22 cellular contexts compared by ENCODE assay signal in genomic region chr12:53185582-53186153, GRCh38. TPM values are rescaled to one million over a fixed set of nuclear protein-coding genes. Genes with fewer than 3 reads are reported as not detected.
DNase-seq lines count a peak whose midpoint lies in the region; ATAC-seq and TF ChIP-seq lines count a peak whose summit lies in the region.
"Had no signal": no experiment of that assay in that cellular context is flagged by ENCODE, and none has a peak within 500 bp of the region (broad histone marks: within the 10 kb centered on the region; RNA-seq: fewer than 3 reads in every experiment).

No MANE protein-coding gene starts in this region.

- peaks cover 23 to 77% of the 10 kb centered on the region in 2 experiments for H3K36me3 ChIP-seq in HEK293 (ENCODE audit: control insufficient read depth in 2 of 2, insufficient read depth in 1 of 2, low read length in 2 of 2)
- peaks cover 16% of the 10 kb centered on the region for H3K36me3 ChIP-seq in neural cell (ENCODE audit: insufficient read depth, low read length)

- TF ChIP-seq EP300 in neural cell (conservative IDR thresholded peaks at IDR 0.05; ENCODE audit: poor library complexity, severe bottlenecking): no peak

- DNase-seq in activated naive CD4-positive, alpha-beta T cell treated with anti-CD3 and anti-CD28 coated beads for 36 hours: no peak
- DNase-seq in activated naive CD4-positive, alpha-beta T cell treated with Interleukin-2 at 50 U/mL for 16 hours: no peak
- DNase-seq in chondrocyte (ENCODE audit: low spot score): no peak
- no peak for DNase-seq in ureter (ENCODE audit: low spot score)
- no peak for DNase-seq in dermis blood vessel endothelial cell
- DNase-seq: activated CD4-positive, alpha-beta T cell treated with anti-CD3 and anti-CD28 coated beads for 48 hours; activated effector memory CD4-positive, alpha-beta T cell treated with anti-CD3 and anti-CD28 coated beads, Interleukin-2, amount 50 U/mL, for 16 hours; Caco-2; KBM-7; NCI-H1417; NCI-H82; SK-N-SH; stimulated activated CD4-positive, alpha-beta T cell treated with anti-CD3 and anti-CD28 coated beads, Interleukin-2, amount 100 ng/mL, for 24 hours; substantia nigra had no signal

- H3K9me2 ChIP-seq in neural cell (ENCODE audit: insufficient read depth, low read length): no peaks in the 10 kb centered on the region
- H3K9me2 ChIP-seq: SK-N-SH had no signal

- no peaks in the 10 kb centered on the region for H3K27me3 ChIP-seq in neural cell (ENCODE audit: insufficient read depth, low read depth, low read length)

- H3K9me3 ChIP-seq in HEK293 (ENCODE audit: control insufficient read depth, insufficient read depth, low read depth, low read length) (no peaks in the 10 kb centered on the region), neural cell (ENCODE audit: low read length) (no peaks in the 10 kb centered on the region)
- H3K9me3 ChIP-seq: Caco-2, SK-N-SH had no signal

- H3K4me3 Mint-ChIP-seq in activated naive CD4-positive, alpha-beta T cell treated with anti-CD3 and anti-CD28 coated beads for 36 hours: no peak overlapping the region
- H3K4me3 Mint-ChIP-seq in chondrocyte (ENCODE audit: unreplicated experiment): no peak overlapping the region
- H3K4me3 Mint-ChIP-seq: GM23338 had no signal

- intact Hi-C loops in activated naive CD4-positive, alpha-beta T cell treated with anti-CD3 and anti-CD28 coated beads for 36 hours (cut with micrococcal nuclease): loop anchor here (10.0 kb wide), 1 partner anchor 489 kb away; the partner anchor contains the start of gene ATP5MC2

- no peaks in the 10 kb centered on the region for H4K20me1 ChIP-seq in neural cell (ENCODE audit: insufficient read depth)

- H3K9me3 Mint-ChIP-seq in activated naive CD4-positive, alpha-beta T cell treated with anti-CD3 and anti-CD28 coated beads for 36 hours: no peaks in the 10 kb centered on the region
- no peaks in the 10 kb centered on the region for H3K9me3 Mint-ChIP-seq in chondrocyte (ENCODE audit: low read depth)
- H3K9me3 Mint-ChIP-seq: GM23338 had no signal

- TF ChIP-seq RAD21 in neural cell (conservative IDR thresholded peaks at IDR 0.05): no peak

- no peaks in the 10 kb centered on the region for H3K27me3 Mint-ChIP-seq in activated naive CD4-positive, alpha-beta T cell treated with anti-CD3 and anti-CD28 coated beads for 36 hours (ENCODE audit: low read depth)
- no peaks in the 10 kb centered on the region for H3K27me3 Mint-ChIP-seq in chondrocyte (ENCODE audit: low read depth)

- no peaks in the 10 kb centered on the region for H3K4me1 ChIP-seq in HEK293 (ENCODE audit: control insufficient read depth, insufficient read depth, low read length)

- peaks cover 50% of the 10 kb centered on the region for H3K4me1 Mint-ChIP-seq in activated naive CD4-positive, alpha-beta T cell treated with anti-CD3 and anti-CD28 coated beads for 36 hours (ENCODE audit: low read depth)
- H3K4me1 Mint-ChIP-seq in chondrocyte (ENCODE audit: low read depth): peaks cover 32% of the 10 kb centered on the region

- no peak overlapping the region for H3K27ac ChIP-seq in HEK293 (ENCODE audit: extremely low read depth, low read depth, low read length)
- no peak overlapping the region for H3K27ac ChIP-seq in neural cell (ENCODE audit: low read length)
- H3K27ac ChIP-seq: HL-60 had no signal

- H3K9ac ChIP-seq in neural cell (ENCODE audit: low read length): no peak overlapping the region
- H3K9ac ChIP-seq: SK-N-SH had no signal

- H3K27ac Mint-ChIP-seq in activated naive CD4-positive, alpha-beta T cell treated with anti-CD3 and anti-CD28 coated beads for 36 hours: peak overlapping the region; percentile 50
- H3K27ac Mint-ChIP-seq in chondrocyte (ENCODE audit: unreplicated experiment): no peak overlapping the region
- H3K27ac Mint-ChIP-seq: GM23338 had no signal

- H3K36me3 Mint-ChIP-seq in activated naive CD4-positive, alpha-beta T cell treated with anti-CD3 and anti-CD28 coated beads for 36 hours (ENCODE audit: low read depth): peaks cover 41% of the 10 kb centered on the region
- H3K36me3 Mint-ChIP-seq in chondrocyte (ENCODE audit: low read depth): peaks cover 29% of the 10 kb centered on the region

- H3F3A ChIP-seq in neural cell (ENCODE audit: insufficient read depth, low read length, poor library complexity, severe bottlenecking): no peaks in the 10 kb centered on the region

- CTCF ChIA-PET in activated naive CD4-positive, alpha-beta T cell treated with anti-CD3 and anti-CD28 coated beads for 36 hours (lab: Charles Lee): interaction anchor here (0.7 to 3.2 kb wide), 8 partner anchors 9 to 135 kb away, joined by 3 to 13 read pairs (median 4); no protein-coding TSS in a partner anchor
- CTCF ChIA-PET in HEK293 (lab: Yijun Ruan, JAX): interaction anchor here (0.6 to 1.4 kb wide), 9 partner anchors 9 to 1775 kb away, joined by 3 to 5 read pairs (median 3); partner anchors contain the start of gene ESPL1

- H3K4me3 ChIP-seq in HEK293 (ENCODE audit: low read depth, low read length) (no peak overlapping the region), neural cell (ENCODE audit: low read length) (peak overlapping the region; percentile 93)
- H3K4me3 ChIP-seq: GM23338, lung had no signal

- ATAC-seq in HG02798 (IDR thresholded peaks at IDR 0.05; ENCODE audit: poor library complexity, unreplicated experiment): no peak
- ATAC-seq: esophagus mucosa, GM23338 had no signal

- TF ChIP-seq CTCF in HEK293 (tag by site-specific recombination; IDR thresholded peaks at IDR 0.05): peak; percentile 36
- peak; percentile 31 for TF ChIP-seq CTCF in chondrocyte (IDR thresholded peaks at IDR 0.05)
- no peak for TF ChIP-seq CTCF in neural cell (IDR thresholded peaks at IDR 0.05; ENCODE audit: poor library complexity, severe bottlenecking)

- POLR2A ChIA-PET in HEK293 (lab: Yijun Ruan, JAX): interaction anchor here (0.8 kb wide), 1 partner anchor 10 kb away, joined by 3 read pairs; no protein-coding TSS in a partner anchor

- peaks cover 33% of the 10 kb centered on the region for H3K79me2 ChIP-seq in neural cell (replicated peaks; ENCODE audit: insufficient read depth, low read length)

- H3K4me2 ChIP-seq in neural cell (ENCODE audit: low read length): no peak overlapping the region
- H3K4me2 ChIP-seq: GM23338, SK-N-SH had no signal

- H2AFZ ChIP-seq in neural cell (ENCODE audit: low read depth, low read length): no peak overlapping the region
- H2AFZ ChIP-seq: GM23338 had no signal

TF ChIP-seq in HEK293, 187 proteins besides CTCF, POLR2A, EP300 and RAD21:
- TF ChIP-seq ZNF121 (tag by site-specific recombination; IDR thresholded peaks at IDR 0.05): no peak

TF ChIP-seq in neural cell, 6 proteins besides CTCF, POLR2A, EP300 and RAD21:
- no peak for TF ChIP-seq EZH2 (IDR thresholded peaks at IDR 0.05; ENCODE audit: borderline replicate concordance, insufficient read depth, low read length, poor library complexity, severe bottlenecking)
- no peak for TF ChIP-seq REST (IDR thresholded peaks at IDR 0.05; ENCODE audit: borderline replicate concordance)
- no peak for TF ChIP-seq POLR2AphosphoS5 (IDR thresholded peaks at IDR 0.05)
- TF ChIP-seq SMC3 (conservative IDR thresholded peaks at IDR 0.05; ENCODE audit: poor library complexity): no peak
- no peak for TF ChIP-seq TAF1 (IDR thresholded peaks at IDR 0.05; ENCODE audit: low read depth)
- no peak for TF ChIP-seq MXI1 (conservative IDR thresholded peaks at IDR 0.05; ENCODE audit: poor library complexity, severe bottlenecking)

RNA-seq across cellular contexts. Expression of gene CSAD, which starts 4.9 kb away (rescaled TPM):
- total RNA-seq in activated naive CD4-positive, alpha-beta T cell treated with anti-CD3 and anti-CD28 coated beads for 36 hours: 10 to 100 TPM; 31.5 to 32.3 TPM
- total RNA-seq in chondrocyte (24.3 to 34.6 TPM (median 27.1 TPM) in 3 replicates), ureter (65.7 TPM), dermis blood vessel endothelial cell (2.9 and 6.5 TPM in 2 replicates)
- polyA plus RNA-seq in neural cell: 41.9 and 51.6 TPM in 2 replicates
- polyA minus RNA-seq in neural cell: 9.5 and 15.3 TPM in 2 replicates

RNA-seq across cellular contexts. Expression of gene ZNF740, which starts 5.1 kb away (rescaled TPM):
- 10 to 100 TPM; 40.4 to 42.0 TPM for total RNA-seq in activated naive CD4-positive, alpha-beta T cell treated with anti-CD3 and anti-CD28 coated beads for 36 hours
- total RNA-seq in chondrocyte (27.3 to 36.7 TPM (median 28.0 TPM) in 3 replicates), ureter (56.8 TPM), dermis blood vessel endothelial cell (13.0 and 14.5 TPM in 2 replicates)
- 24.3 and 25.9 TPM in 2 replicates for polyA plus RNA-seq in neural cell
- polyA minus RNA-seq in neural cell: 33.1 and 38.9 TPM in 2 replicates

RNA-seq across cellular contexts. Expression of gene ITGB7, which starts 21.4 kb away (rescaled TPM):
- total RNA-seq in activated naive CD4-positive, alpha-beta T cell treated with anti-CD3 and anti-CD28 coated beads for 36 hours: 10 to 100 TPM; 32.3 to 32.5 TPM
- total RNA-seq in chondrocyte (0.37 to 0.46 TPM in 2 of 3 replicates, not detected in the other), ureter (15.8 TPM), dermis blood vessel endothelial cell (0.19 and 0.34 TPM in 2 replicates)
- 0.26 TPM in 1 of 2 replicates, not detected in the other for polyA plus RNA-seq in neural cell
- polyA minus RNA-seq in neural cell: not detected in 2 replicates
- total RNA-seq: dermis microvascular lymphatic vessel endothelial cell, GM23338 had no signal

RNA-seq across cellular contexts. Expression of gene RARG, which starts 46.3 kb away (rescaled TPM):
- 1 to 10 TPM; 4.0 to 4.6 TPM for total RNA-seq in activated naive CD4-positive, alpha-beta T cell treated with anti-CD3 and anti-CD28 coated beads for 36 hours
- total RNA-seq in chondrocyte (19.4 to 30.0 TPM (median 21.7 TPM) in 3 replicates), ureter (101 TPM), dermis blood vessel endothelial cell (11.7 and 17.7 TPM in 2 replicates)
- 0.61 and 1.0 TPM in 2 replicates for polyA plus RNA-seq in neural cell
- polyA minus RNA-seq in neural cell: 0.49 and 0.81 TPM in 2 replicates

Comparison
In these comparisons a context has a peak if more than half of its experiments do, and no peak if none do; other contexts are left out.
1. RNA of gene ITGB7, which starts 21.4 kb away (total RNA-seq): 32.3 to 32.5 TPM in activated naive CD4-positive, alpha-beta T cell treated with anti-CD3 and anti-CD28 coated beads for 36 hours and 15.8 TPM in ureter (single experiment); 0.37 to 0.46 TPM in chondrocyte and 0.19 to 0.34 TPM in dermis blood vessel endothelial cell; every median in the first group is over 10 times any median in the second.